1 cellular context compared by ENCODE assay signal in the genomic region with DNA sequence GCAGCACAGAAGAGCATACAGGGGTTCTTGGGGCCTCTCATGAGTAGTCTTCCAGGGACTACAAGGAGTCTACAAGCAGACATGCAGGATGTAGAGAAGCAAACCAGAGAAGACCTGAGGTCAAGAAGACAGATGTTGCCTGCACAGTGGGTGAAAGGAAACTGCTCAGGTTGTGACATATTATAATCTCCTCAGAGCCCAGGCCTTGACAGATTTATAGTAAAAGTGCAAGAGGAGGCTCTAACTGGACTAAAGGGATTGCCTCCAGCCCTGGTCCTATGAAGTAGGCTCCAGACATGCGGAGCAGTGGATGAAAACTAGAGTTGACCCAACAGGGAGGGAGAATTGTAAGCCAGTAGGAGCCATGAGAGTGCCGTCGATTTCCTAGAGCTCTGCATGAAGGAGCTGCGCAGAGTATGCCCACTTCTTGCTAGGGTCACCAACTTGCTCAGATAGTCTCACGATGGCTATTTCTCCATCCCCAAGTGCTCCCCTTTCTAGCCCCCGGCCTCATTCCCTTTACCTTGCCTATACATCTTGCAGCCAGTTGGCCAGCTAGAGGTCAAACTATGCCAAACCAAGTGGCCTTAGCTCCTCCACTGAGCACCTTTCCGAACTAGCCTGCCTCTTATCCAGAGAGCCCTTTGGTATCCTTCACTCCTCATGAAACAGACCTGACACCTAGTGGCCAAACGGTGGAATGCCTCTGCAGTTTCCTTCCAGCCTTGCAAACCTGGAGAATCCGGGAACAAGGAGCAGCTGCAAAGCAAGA.
TF ChIP-seq lines count a peak whose summit lies in the region.

No MANE protein-coding gene starts in this region.

TF ChIP-seq in WTC11, 78 proteins besides CTCF, POLR2A, EP300 and RAD21 (continued from another document):
- TF ChIP-seq, protein P1, sequence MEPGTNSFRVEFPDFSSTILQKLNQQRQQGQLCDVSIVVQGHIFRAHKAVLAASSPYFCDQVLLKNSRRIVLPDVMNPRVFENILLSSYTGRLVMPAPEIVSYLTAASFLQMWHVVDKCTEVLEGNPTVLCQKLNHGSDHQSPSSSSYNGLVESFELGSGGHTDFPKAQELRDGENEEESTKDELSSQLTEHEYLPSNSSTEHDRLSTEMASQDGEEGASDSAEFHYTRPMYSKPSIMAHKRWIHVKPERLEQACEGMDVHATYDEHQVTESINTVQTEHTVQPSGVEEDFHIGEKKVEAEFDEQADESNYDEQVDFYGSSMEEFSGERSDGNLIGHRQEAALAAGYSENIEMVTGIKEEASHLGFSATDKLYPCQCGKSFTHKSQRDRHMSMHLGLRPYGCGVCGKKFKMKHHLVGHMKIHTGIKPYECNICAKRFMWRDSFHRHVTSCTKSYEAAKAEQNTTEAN (CRISPR knock-in tag; IDR thresholded peaks at IDR 0.05), result no peak
- TF ChIP-seq FOXP1 (CRISPR knock-in tag; IDR thresholded peaks at IDR 0.05; ENCODE audit: borderline replicate concordance) (no peak), CREB1 (CRISPR knock-in tag; IDR thresholded peaks at IDR 0.05) (no peak), SMAD3 (CRISPR knock-in tag; IDR thresholded peaks at IDR 0.05; ENCODE audit: borderline replicate concordance) (no peak), KAT7 (CRISPR knock-in tag; IDR thresholded peaks at IDR 0.05; ENCODE audit: borderline replicate concordance) (no peak), PREB (CRISPR knock-in tag; IDR thresholded peaks at IDR 0.05; ENCODE audit: borderline replicate concordance) (no peak), ZNF263 (CRISPR knock-in tag; IDR thresholded peaks at IDR 0.05; ENCODE audit: low read depth) (no peak), NR3C1 (CRISPR knock-in tag; conservative IDR thresholded peaks at IDR 0.05; ENCODE audit: low read depth) (no peak), ESRRA (CRISPR knock-in tag; IDR thresholded peaks at IDR 0.05; ENCODE audit: borderline replicate concordance) (no peak), SMAD4 (CRISPR knock-in tag; IDR thresholded peaks at IDR 0.05) (no peak), GRHL2 (CRISPR knock-in tag; IDR thresholded peaks at IDR 0.05; ENCODE audit: insufficient replicate concordance, severe bottlenecking) (no peak)
